In genomic region chr3:53227993-53228885, GRCh38 we compare ENCODE assay signal across 21 cellular contexts.
"Had no signal": no experiment of that assay in that cellular context is flagged by ENCODE, and none has a peak within 500 bp of the region (broad histone marks: within the 10 kb centered on the region; RNA-seq: fewer than 3 reads in every experiment).

No MANE protein-coding gene starts in this region.

- H3K27me3 ChIP-seq: adrenal gland, gastroesophageal sphincter, sigmoid colon, suprapubic skin had no signal

- H3K9me3 ChIP-seq: adrenal gland, gastroesophageal sphincter, mucosa of descending colon, psoas muscle, sigmoid colon, suprapubic skin had no signal

- DNase-seq: activated CD4-positive, alpha-beta T cell treated with anti-CD3 and anti-CD28 coated beads for 36 hours; activated CD8-positive, alpha-beta T cell treated with anti-CD3 and anti-CD28 coated beads, Interleukin-2, amount 10 ng/mL, durations not matched to agents 7 days and 5 days; activated naive CD4-positive, alpha-beta T cell treated with anti-CD3 and anti-CD28 coated beads, Interleukin-2, amount 10 ng/mL, durations not matched to agents 7 days and 5 days; central memory CD4-positive, alpha-beta T cell; effector memory CD8-positive, alpha-beta T cell; mammary epithelial cell; naive thymus-derived CD8-positive, alpha-beta T cell; nucleus accumbens; sigmoid colon; stimulated activated CD4-positive, alpha-beta T cell treated with anti-CD3 and anti-CD28 coated beads, Interleukin-12 subunit alpha, Interleukin-12 subunit beta, amount 100 ng/mL, for 4 hours; stimulated activated CD4-positive, alpha-beta T cell treated with anti-CD3 and anti-CD28 coated beads, Interleukin-2, amount 100 ng/mL, for 48 hours; stimulated activated naive CD8-positive, alpha-beta T cell treated with anti-CD3 and anti-CD28 coated beads, Interleukin-15, Interleukin-2, amounts not matched to agents 100 U/mL and 50 U/mL, for 24 hours; T-helper 1 cell; WERI-Rb-1 had no signal

- H3K4me3 ChIP-seq: adrenal gland, gastroesophageal sphincter, mucosa of descending colon, psoas muscle, sigmoid colon, suprapubic skin had no signal

- ATAC-seq: activated CD4-positive, alpha-beta T cell treated with anti-CD3 and anti-CD28 coated beads for 36 hours; activated CD8-positive, alpha-beta T cell treated with anti-CD3 and anti-CD28 coated beads, Interleukin-2, amount 10 ng/mL, durations not matched to agents 7 days and 5 days; activated T-helper 17 cell treated with anti-CD3 and anti-CD28 coated beads, Interleukin-2, amount 50 U/mL, for 72 hours; effector memory CD8-positive, alpha-beta T cell; gastroesophageal sphincter; mucosa of descending colon; naive thymus-derived CD8-positive, alpha-beta T cell; psoas muscle; stimulated activated naive CD8-positive, alpha-beta T cell treated with anti-CD3 and anti-CD28 coated beads, Interleukin-15, Interleukin-2, amounts not matched to agents 100 U/mL and 50 U/mL, for 24 hours had no signal

- H3K4me1 ChIP-seq: gastroesophageal sphincter, psoas muscle, sigmoid colon, suprapubic skin had no signal

- H3K27ac ChIP-seq: adrenal gland, epithelial cell of prostate, psoas muscle, sigmoid colon, suprapubic skin, WERI-Rb-1 had no signal
